8 cellular contexts compared by ENCODE assay signal in the genomic region with DNA sequence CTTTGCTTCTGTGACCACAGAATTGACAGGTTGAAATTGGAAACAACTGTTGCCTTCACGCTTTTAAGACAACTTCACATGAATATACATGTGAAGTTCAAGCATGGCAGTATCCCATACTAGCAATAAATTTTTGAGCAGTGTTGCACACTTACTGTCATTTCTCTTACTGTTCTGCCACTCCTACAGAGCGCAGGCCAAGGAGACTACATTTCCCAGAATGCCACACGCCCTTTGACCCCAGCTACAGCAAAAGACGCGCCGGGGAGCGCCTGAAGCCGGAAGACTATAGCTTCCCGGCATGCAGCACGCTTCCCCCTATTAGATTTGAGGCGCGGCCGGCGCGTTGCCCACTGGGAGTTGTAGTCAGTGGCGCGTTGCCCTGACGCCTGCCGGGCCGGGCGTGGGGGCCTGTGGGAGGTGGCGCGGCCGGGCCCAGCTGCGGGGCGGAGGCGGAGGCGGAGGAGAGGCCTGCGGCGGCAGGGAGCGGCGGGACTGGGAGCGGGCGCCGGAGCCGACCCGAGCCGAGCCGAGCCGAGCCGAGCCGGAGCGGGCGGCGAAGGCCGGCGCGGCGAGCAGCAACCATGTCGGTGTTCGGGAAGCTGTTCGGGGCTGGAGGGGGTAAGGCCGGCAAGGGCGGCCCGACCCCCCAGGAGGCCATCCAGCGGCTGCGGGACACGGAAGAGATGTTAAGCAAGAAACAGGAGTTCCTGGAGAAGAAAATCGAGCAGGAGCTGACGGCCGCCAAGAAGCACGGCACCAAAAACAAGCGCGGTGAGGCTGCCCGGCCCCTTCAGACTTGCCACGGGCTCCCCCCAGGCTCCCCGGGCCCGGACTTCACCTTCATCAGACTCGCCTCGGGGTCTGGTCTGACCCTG. TPM values are rescaled to one million over a fixed set of nuclear protein-coding genes. Genes with fewer than 3 reads are reported as not detected.
A peak's percentile ranks its signal among the peaks of the same experiment; 100 is the strongest.
DNase-seq lines count a peak whose midpoint lies in the region; FAIRE-seq and TF ChIP-seq lines count a peak whose summit lies in the region.

A gene with protein sequence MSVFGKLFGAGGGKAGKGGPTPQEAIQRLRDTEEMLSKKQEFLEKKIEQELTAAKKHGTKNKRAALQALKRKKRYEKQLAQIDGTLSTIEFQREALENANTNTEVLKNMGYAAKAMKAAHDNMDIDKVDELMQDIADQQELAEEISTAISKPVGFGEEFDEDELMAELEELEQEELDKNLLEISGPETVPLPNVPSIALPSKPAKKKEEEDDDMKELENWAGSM (plus strand): TSS at position 464 of the 878 bp plus-strand sequence. CDS start 121 bp downstream, at position 585.

- peak; percentile 41 for TF ChIP-seq CTCF in neutrophil (IDR thresholded peaks at IDR 0.05)

- POLR2A ChIA-PET in HEK293T (lab: Yijun Ruan, JAX): interaction anchor here (0.7 to 3.5 kb wide), 4 partner anchors 14 to 301 kb away, joined by 3 to 10 read pairs (median 3); a partner anchor contains a TSS

- H3K9me3 ChIP-seq in neutrophil: no peaks in the 10 kb centered on the region

- H3K27me3 ChIP-seq in neutrophil: no peaks in the 10 kb centered on the region

- no peaks in the 10 kb centered on the region for H3K9me3 Mint-ChIP-seq in activated naive CD4-positive, alpha-beta T cell treated with anti-CD3 and anti-CD28 coated beads for 36 hours

- H3K4me3 Mint-ChIP-seq in activated naive CD4-positive, alpha-beta T cell treated with anti-CD3 and anti-CD28 coated beads for 36 hours: peak within 1 kb of the TSS; percentile 87

- H3K27ac Mint-ChIP-seq in activated naive CD4-positive, alpha-beta T cell treated with anti-CD3 and anti-CD28 coated beads for 36 hours: peak within 1 kb of the TSS; percentile 87

- no peak for FAIRE-seq in frontal cortex (lab: Jason Lieb, UNC)

- H3K4me1 ChIP-seq in neutrophil (ENCODE audit: control insufficient read depth in 1 of 2, insufficient read depth in 1 of 2, low read depth in 1 of 2, low read length in 1 of 2): peaks cover 48 to 59% of the 10 kb centered on the region in 2 experiments

- peaks cover 16% of the 10 kb centered on the region for H3K36me3 Mint-ChIP-seq in activated naive CD4-positive, alpha-beta T cell treated with anti-CD3 and anti-CD28 coated beads for 36 hours (ENCODE audit: low read depth)

- H3K36me3 ChIP-seq in neutrophil: peaks cover 9% of the 10 kb centered on the region

- DNase-seq in GF-D8 (lab: John Stamatoyannopoulos, UW): peak; percentile 95
- DNase-seq in HEK293T (ENCODE audit: extremely low spot score): peak; percentile 97
- DNase-seq in MV-4-11 (lab: John Stamatoyannopoulos, UW): peak; percentile 98
- DNase-seq in SK-N-DZ (ENCODE audit: low spot score): peak; percentile 99
- peak; percentile 99 for DNase-seq in activated naive CD4-positive, alpha-beta T cell treated with anti-CD3 and anti-CD28 coated beads for 36 hours
- peak; percentile 96 for DNase-seq in frontal cortex (ENCODE audit: low spot score in 2 of 2)
- peak; percentile 84 to 99 (median 98) for DNase-seq in substantia nigra (lab: John Stamatoyannopoulos, UW)

- H3K27ac ChIP-seq in neutrophil (peak within 1 kb of the TSS; percentile 97), substantia nigra (ENCODE audit: low read depth, low read length, poor library complexity, severe bottlenecking) (peak within 1 kb of the TSS; percentile 66)

- H3K4me1 Mint-ChIP-seq in activated naive CD4-positive, alpha-beta T cell treated with anti-CD3 and anti-CD28 coated beads for 36 hours (ENCODE audit: low read depth): peaks cover 42% of the 10 kb centered on the region

- intact Hi-C loops in activated naive CD4-positive, alpha-beta T cell treated with anti-CD3 and anti-CD28 coated beads for 36 hours (cut with micrococcal nuclease): loop anchor here (1.0 to 5.0 kb wide), 12 partner anchors 33 to 866 kb away; a partner anchor contains a TSS

- no peaks in the 10 kb centered on the region for H3K27me3 Mint-ChIP-seq in activated naive CD4-positive, alpha-beta T cell treated with anti-CD3 and anti-CD28 coated beads for 36 hours (ENCODE audit: low read depth)

- CTCF ChIA-PET in HEK293T (lab: Yijun Ruan, JAX): interaction anchor here (1.1 kb wide), 1 partner anchor 17 kb away, joined by 3 read pairs; no protein-coding TSS in a partner anchor
- CTCF ChIA-PET in activated naive CD4-positive, alpha-beta T cell treated with anti-CD3 and anti-CD28 coated beads for 36 hours (lab: Charles Lee): interaction anchor here (1.2 to 2.7 kb wide), 2 partner anchors 18 to 48 kb away, joined by 5 to 14 read pairs; no protein-coding TSS in a partner anchor

- peak within 1 kb of the TSS; percentile 71 to 78 for H3K4me3 ChIP-seq in neutrophil (ENCODE audit: low read depth in 1 of 2, low read length in 1 of 2)

TF ChIP-seq in HEK293T, 16 proteins besides CTCF, POLR2A, EP300 and RAD21:
- TF ChIP-seq SUZ12 (IDR thresholded peaks at IDR 0.05) (peak; percentile 89), TARDBP (IDR thresholded peaks at IDR 0.05) (no peak), ELF4 (IDR thresholded peaks at IDR 0.05) (peak; percentile 98), ARNT (IDR thresholded peaks at IDR 0.05) (no peak)
- TF ChIP-seq, protein P1, sequence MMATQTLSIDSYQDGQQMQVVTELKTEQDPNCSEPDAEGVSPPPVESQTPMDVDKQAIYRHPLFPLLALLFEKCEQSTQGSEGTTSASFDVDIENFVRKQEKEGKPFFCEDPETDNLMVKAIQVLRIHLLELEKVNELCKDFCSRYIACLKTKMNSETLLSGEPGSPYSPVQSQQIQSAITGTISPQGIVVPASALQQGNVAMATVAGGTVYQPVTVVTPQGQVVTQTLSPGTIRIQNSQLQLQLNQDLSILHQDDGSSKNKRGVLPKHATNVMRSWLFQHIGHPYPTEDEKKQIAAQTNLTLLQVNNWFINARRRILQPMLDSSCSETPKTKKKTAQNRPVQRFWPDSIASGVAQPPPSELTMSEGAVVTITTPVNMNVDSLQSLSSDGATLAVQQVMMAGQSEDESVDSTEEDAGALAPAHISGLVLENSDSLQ (IDR thresholded peaks at IDR 0.05): peak; percentile 27; the same call in 1 of the 2 replicates

RNA-seq across cellular contexts. Expression of the gene that starts here (rescaled TPM):
- polyA plus RNA-seq in SK-N-DZ (2014; cell fraction: cytosol; rRNA removed): 27.3 and 38.4 TPM in 2 replicates
- polyA plus RNA-seq in SK-N-DZ (2014; cell fraction: nucleus; rRNA removed): 13.9 and 34.3 TPM in 2 replicates
- 10 to 100 TPM; 68.9 to 69.7 TPM for total RNA-seq in activated naive CD4-positive, alpha-beta T cell treated with anti-CD3 and anti-CD28 coated beads for 36 hours
- total RNA-seq in frontal cortex: 27.7 TPM

Comparison
In these comparisons a context has a peak if more than half of its experiments do, and no peak if none do; other contexts are left out.
1. Peak in every context shown above with its lines: DNase-seq, H3K4me3 ChIP-seq and H3K27ac ChIP-seq.